Comparison of ENCODE assay signal across 19 cellular contexts in genomic region chr12:20443216-20443615, GRCh38.
DNase-seq lines count a peak whose midpoint lies in the region; ATAC-seq, FAIRE-seq and TF ChIP-seq lines count a peak whose summit lies in the region.
"Had no signal": no experiment of that assay in that cellular context is flagged by ENCODE, and none has a peak within 500 bp of the region (broad histone marks: within the 10 kb centered on the region; RNA-seq: fewer than 3 reads in every experiment).

No MANE protein-coding gene starts in this region.

- no peak overlapping the region for H3K18ac ChIP-seq in H1 (ENCODE audit: extremely low read depth, low read length)

- TF ChIP-seq EP300 in A549 (IDR thresholded peaks at IDR 0.05): no peak
- no peak for TF ChIP-seq EP300 in H1 (IDR thresholded peaks at IDR 0.05; ENCODE audit: borderline replicate concordance in 1 of 2, low read depth in 2 of 2, low read length in 2 of 2)

- no peak overlapping the region for H3K4ac ChIP-seq in H1 (replicated peaks; ENCODE audit: insufficient read length, low read depth, low read length)

- H3K79me2 ChIP-seq in GM23338 (replicated peaks; ENCODE audit: insufficient read depth) (no peaks in the 10 kb centered on the region), H1 (ENCODE audit: control insufficient read depth in 1 of 2, insufficient read depth in 2 of 2, low read length in 2 of 2) (no peaks in the 10 kb centered on the region)

- no peak overlapping the region for H3K56ac ChIP-seq in H1 (replicated peaks; ENCODE audit: insufficient read length, low read depth, low read length)

- no peak overlapping the region for H4K8ac ChIP-seq in H1 (ENCODE audit: extremely low read depth, insufficient read depth, low read length)

- TF ChIP-seq CTCF in left ventricle myocardium inferior (IDR thresholded peaks at IDR 0.05; ENCODE audit: borderline replicate concordance): no peak
- no peak for TF ChIP-seq CTCF in A549 (IDR thresholded peaks at IDR 0.05)
- no peak for TF ChIP-seq CTCF in GM23338 (conservative IDR thresholded peaks at IDR 0.05; ENCODE audit: low read depth in 2 of 2)
- TF ChIP-seq CTCF in H1 (IDR thresholded peaks at IDR 0.05; ENCODE audit: control extremely low read depth in 1 of 3, insufficient read depth in 1 of 3, low read depth in 1 of 3, low read length in 3 of 3): no peak

- FAIRE-seq in A549 (lab: Jason Lieb, UNC) (no peak), H1 (lab: Jason Lieb, UNC) (no peak)
- FAIRE-seq: D721Med, G401.6, GM12892 had no signal

- WGBS in A549 (ENCODE audit: missing lambda C conversion rate): 61% methylated on average over 3 of the region's 3 CpGs
- WGBS in H1 (ENCODE audit: extremely low coverage in 1 of 2, insufficient coverage in 1 of 2, insufficient read length in 1 of 2, insufficient replicate concordance in 2 of 2, low coverage in 1 of 2, low lambda C conversion rate in 2 of 2, missing lambda C conversion rate in 1 of 2), 2 experiments: 83% methylated on average over 3 of the region's 3 CpGs; no CpG with 5 or more reads in 1 of the 2 experiments

- H3K27ac Mint-ChIP-seq in GM23338: no peak overlapping the region; the same call in 1 of the 2 replicates
- H3K27ac Mint-ChIP-seq: B cell; CD4-positive, CD25-positive, alpha-beta regulatory T cell; CD8-positive, alpha-beta T cell had no signal

- no peak overlapping the region for H3K14ac ChIP-seq in H1 (ENCODE audit: insufficient read length)

- H2BK20ac ChIP-seq in H1 (ENCODE audit: low read length): no peak overlapping the region

- peaks cover 36% of the 10 kb centered on the region for H3K4me1 Mint-ChIP-seq in GM23338
- H3K4me1 Mint-ChIP-seq: B cell; CD4-positive, CD25-positive, alpha-beta regulatory T cell had no signal

- CTCF ChIA-PET in A549 (lab: Yijun Ruan, JAX): no interaction called here
- CTCF ChIA-PET in H1 (lab: Charles Lee; ENCODE audit: partially characterized antibody): interaction anchor here (0.7 kb wide), 1 partner anchor 10 kb away, joined by 3 read pairs; no protein-coding TSS in a partner anchor

- no peaks in the 10 kb centered on the region for H3K9me2 ChIP-seq in GM23338 (ENCODE audit: insufficient read depth)

- no peak overlapping the region for H2BK5ac ChIP-seq in H1 (ENCODE audit: low read depth, low read length)

- no peak for ATAC-seq in A549
- ATAC-seq in GM23338: no peak
- ATAC-seq: CD8-positive, alpha-beta T cell; HCT116 had no signal

- DNase-seq in left ventricle myocardium inferior: no peak
- no peak for DNase-seq in cardiac septum (ENCODE audit: low spot score)
- no peak for DNase-seq in A549 (ENCODE audit: low read depth in 1 of 2, low spot score in 1 of 2)
- DNase-seq in GM23338 (ENCODE audit: low spot score): no peak
- DNase-seq in H1 (ENCODE audit: low read depth in 1 of 2, low spot score in 2 of 2): no peak
- DNase-seq in SW 1271 (lab: John Stamatoyannopoulos, UW): no peak
- no peak for DNase-seq in DMS114 treated with DMSO at 0.1 percent for 48 hours (lab: John Stamatoyannopoulos, UW; ENCODE audit: unreplicated experiment)
- DNase-seq: CD4-positive, CD25-positive, alpha-beta regulatory T cell; CD8-positive, alpha-beta T cell; DMS 273 treated with DMSO at 0.1 percent for 48 hours; DMS79 treated with DMSO at 0.1 percent for 48 hours; H9 had no signal

- no peaks in the 10 kb centered on the region for H3K36me3 Mint-ChIP-seq in GM23338 (ENCODE audit: low read depth)
- H3K36me3 Mint-ChIP-seq: CD4-positive, CD25-positive, alpha-beta regulatory T cell; CD8-positive, alpha-beta T cell had no signal

- POLR2A ChIA-PET in A549 (lab: Yijun Ruan, JAX): no interaction called here
- POLR2A ChIA-PET in H1 (lab: Charles Lee; ENCODE audit: partially characterized antibody): no interaction called here

- H3K27ac ChIP-seq in left ventricle myocardium inferior (replicated peaks): peak overlapping the region; percentile 87
- no peak overlapping the region for H3K27ac ChIP-seq in A549
- H3K27ac ChIP-seq in GM23338 (ENCODE audit: low read depth): no peak overlapping the region
- H3K27ac ChIP-seq in H1 (ENCODE audit: low read depth, low read length): no peak overlapping the region
- H3K27ac ChIP-seq: BLaER1, C4-2B had no signal

- TF ChIP-seq POLR2A in A549 (IDR thresholded peaks at IDR 0.05; ENCODE audit: low read length) (no peak), H1 (IDR thresholded peaks at IDR 0.05; ENCODE audit: control extremely low read depth in 1 of 2, low read depth in 2 of 2, low read length in 2 of 2) (no peak)

- TF ChIP-seq RAD21 in A549 (conservative IDR thresholded peaks at IDR 0.05 in 1 of 2, IDR thresholded peaks at IDR 0.05 in 1 of 2) (no peak), H1 (IDR thresholded peaks at IDR 0.05 in 1 of 2, conservative IDR thresholded peaks at IDR 0.05 in 1 of 2; ENCODE audit: low read depth in 2 of 2, low read length in 2 of 2) (no peak)

- no peak overlapping the region for H2AK5ac ChIP-seq in H1 (ENCODE audit: low read depth, low read length)

- no peaks in the 10 kb centered on the region for H3K27me3 Mint-ChIP-seq in GM23338 (ENCODE audit: insufficient read depth, low read depth, poor library complexity)
- H3K27me3 Mint-ChIP-seq: B cell; CD4-positive, CD25-positive, alpha-beta regulatory T cell had no signal

- intact Hi-C loops in left ventricle myocardium inferior (cut with micrococcal nuclease): no loop called here
- intact Hi-C loops in cardiac septum (cut with DNase I): no loop called here

- H4K5ac ChIP-seq in H1 (ENCODE audit: insufficient read length, low read depth, low read length): no peak overlapping the region

- H2AFZ ChIP-seq in GM23338: no peak overlapping the region
- H2AFZ ChIP-seq in H1 (ENCODE audit: low read length): no peak overlapping the region

- H3K4me3 ChIP-seq in left ventricle myocardium inferior (no peak overlapping the region), A549 (no peak overlapping the region), GM23338 (no peak overlapping the region), H1 (ENCODE audit: extremely low read depth in 1 of 4, insufficient read depth in 2 of 4, low read depth in 3 of 4, low read length in 4 of 4) (no peak overlapping the region)
- H3K4me3 ChIP-seq: BLaER1 had no signal

- no peak overlapping the region for H3K4me3 Mint-ChIP-seq in GM23338
- H3K4me3 Mint-ChIP-seq: B cell; CD4-positive, CD25-positive, alpha-beta regulatory T cell; CD8-positive, alpha-beta T cell; H9 had no signal

- no peaks in the 10 kb centered on the region for H3F3A ChIP-seq in GM23338 (replicated peaks; ENCODE audit: low read depth)

- H3K4me1 ChIP-seq in left ventricle myocardium inferior: peaks cover 95% of the 10 kb centered on the region
- H3K4me1 ChIP-seq in A549: peaks cover 5% of the 10 kb centered on the region; the same call in 1 of the 3 replicates
- H3K4me1 ChIP-seq in GM23338 (ENCODE audit: insufficient read depth): peaks cover 37% of the 10 kb centered on the region
- peaks cover 0 to 12% (median 7%) of the 10 kb centered on the region in 4 experiments; a peak in 4 of 7 replicates for H3K4me1 ChIP-seq in H1 (replicated peaks in 1 of 4; ENCODE audit: control insufficient read depth in 3 of 4, insufficient read depth in 4 of 4, low read length in 3 of 4)
- H3K4me1 ChIP-seq: BLaER1 had no signal

- no peak overlapping the region for H3K9ac ChIP-seq in H1 (replicated peaks in 1 of 4; ENCODE audit: extremely low read depth in 1 of 4, low read depth in 3 of 4, low read length in 3 of 4)
- H3K9ac ChIP-seq: BLaER1 had no signal

- H2BK12ac ChIP-seq in H1 (ENCODE audit: low read depth, low read length): no peak overlapping the region

- no peak overlapping the region for H2BK15ac ChIP-seq in H1 (ENCODE audit: low read length)

- H3K36me3 ChIP-seq in left ventricle myocardium inferior (no peaks in the 10 kb centered on the region), GM23338 (ENCODE audit: insufficient read depth) (no peaks in the 10 kb centered on the region), H1 (ENCODE audit: control insufficient read depth in 2 of 4, insufficient read depth in 4 of 4, low read length in 3 of 4) (no peaks in the 10 kb centered on the region)
- H3K36me3 ChIP-seq: BLaER1 had no signal

- H4K20me1 ChIP-seq in GM23338 (replicated peaks; ENCODE audit: insufficient read depth) (no peaks in the 10 kb centered on the region), H1 (replicated peaks in 1 of 2; ENCODE audit: control insufficient read depth in 1 of 2, insufficient read depth in 2 of 2, low read length in 2 of 2) (no peaks in the 10 kb centered on the region)
- H4K20me1 ChIP-seq: BLaER1 had no signal

- no peak overlapping the region for H2BK120ac ChIP-seq in H1 (replicated peaks; ENCODE audit: low read depth, low read length)

- H4K91ac ChIP-seq in H1 (replicated peaks; ENCODE audit: insufficient read length, low read length): no peak overlapping the region

- no peaks in the 10 kb centered on the region for H3K9me3 ChIP-seq in left ventricle myocardium inferior (replicated peaks)
- no peaks in the 10 kb centered on the region for H3K9me3 ChIP-seq in A549
- H3K9me3 ChIP-seq in H1 (ENCODE audit: insufficient read depth in 2 of 2, low read depth in 1 of 2, low read length in 1 of 2): no peaks in the 10 kb centered on the region
- H3K9me3 ChIP-seq: BLaER1 had no signal

- no peaks in the 10 kb centered on the region for H3K9me3 Mint-ChIP-seq in GM23338
- H3K9me3 Mint-ChIP-seq: CD8-positive, alpha-beta T cell; H9 had no signal

- no peak overlapping the region for H3K4me2 ChIP-seq in A549
- 0 out of 2 replicates have a peak overlapping the region, but pooled peaks have one; percentile 30 for H3K4me2 ChIP-seq in GM23338
- H3K4me2 ChIP-seq in H1 (ENCODE audit: insufficient read depth in 1 of 2, low read depth in 2 of 2, low read length in 2 of 2): no peak overlapping the region
- H3K4me2 ChIP-seq: BLaER1 had no signal

- no peaks in the 10 kb centered on the region for H3K79me1 ChIP-seq in H1 (ENCODE audit: low read depth, low read length)

- H3K27me3 ChIP-seq in left ventricle myocardium inferior (ENCODE audit: low read depth) (no peaks in the 10 kb centered on the region), GM23338 (ENCODE audit: insufficient read depth) (no peaks in the 10 kb centered on the region), H1 (replicated peaks in 1 of 4; ENCODE audit: control insufficient read depth in 3 of 4, extremely low read depth in 1 of 4, insufficient read depth in 3 of 4, low read length in 3 of 4) (no peaks in the 10 kb centered on the region)
- H3K27me3 ChIP-seq: BLaER1 had no signal

- no peaks in the 10 kb centered on the region for H3K23me2 ChIP-seq in H1 (ENCODE audit: low read depth, low read length)

- H3K23ac ChIP-seq in H1 (ENCODE audit: insufficient read length): no peak overlapping the region

TF ChIP-seq in A549, 52 proteins besides CTCF, POLR2A, EP300 and RAD21 (continues in another document):
- no peak for TF ChIP-seq ZNF302 (CRISPR knock-in tag; IDR thresholded peaks at IDR 0.05)
- peak; percentile 98 for TF ChIP-seq MAFK (IDR thresholded peaks at IDR 0.05; ENCODE audit: partially characterized antibody)

TF ChIP-seq in H1, 55 proteins besides CTCF, POLR2A, EP300 and RAD21:
- no peak for TF ChIP-seq BCL11A (IDR thresholded peaks at IDR 0.05; ENCODE audit: low read depth in 2 of 2, low read length in 2 of 2)
- no peak for TF ChIP-seq CTBP2 (IDR thresholded peaks at IDR 0.05; ENCODE audit: borderline replicate concordance, insufficient read depth, insufficient read length, low read length)
- peak; percentile 87; the same call in 1 of the 2 replicates for TF ChIP-seq MAFK (IDR thresholded peaks at IDR 0.05; ENCODE audit: low read depth, low read length)
